1 cellular context compared by ENCODE assay signal in genomic region chr10:93254180-93254847, GRCh38.
A peak's percentile ranks its signal among the peaks of the same experiment; 100 is the strongest.
TF ChIP-seq lines count a peak whose summit lies in the region.

No MANE protein-coding gene starts in this region.

TF ChIP-seq in HepG2, 621 proteins besides CTCF, POLR2A, EP300 and RAD21 (continued from another document and continues in another):
- TF ChIP-seq AFF4 (CRISPR knock-in tag; IDR thresholded peaks at IDR 0.05): no peak
- no peak for TF ChIP-seq MXI1 (IDR thresholded peaks at IDR 0.05; ENCODE audit: borderline replicate concordance, low read depth, low read length)
- TF ChIP-seq PAF1 (CRISPR knock-in tag; IDR thresholded peaks at IDR 0.05): no peak
- TF ChIP-seq GABPB1 (CRISPR knock-in tag; IDR thresholded peaks at IDR 0.05): no peak
- no peak for TF ChIP-seq ZNF740 (CRISPR knock-in tag; IDR thresholded peaks at IDR 0.05)
- TF ChIP-seq RCOR2 (CRISPR knock-in tag; IDR thresholded peaks at IDR 0.05): 0 out of 2 replicates have a peak, but pooled peaks have one; percentile 70
- no peak for TF ChIP-seq ZSCAN22 (CRISPR knock-in tag; IDR thresholded peaks at IDR 0.05)
- TF ChIP-seq ZKSCAN1 (IDR thresholded peaks at IDR 0.05; ENCODE audit: low read length): no peak
- TF ChIP-seq ATF3 (CRISPR knock-in tag; IDR thresholded peaks at IDR 0.05): no peak
- TF ChIP-seq TOPORS (CRISPR knock-in tag; IDR thresholded peaks at IDR 0.05): no peak
- TF ChIP-seq ZNF234 (CRISPR knock-in tag; conservative IDR thresholded peaks at IDR 0.05): no peak
- TF ChIP-seq ZMYM2 (CRISPR knock-in tag; IDR thresholded peaks at IDR 0.05): no peak
- 0 out of 2 replicates have a peak, but pooled peaks have one; percentile 12 for TF ChIP-seq MAX (IDR thresholded peaks at IDR 0.05)
- no peak for TF ChIP-seq ISX (CRISPR knock-in tag; conservative IDR thresholded peaks at IDR 0.05)
- TF ChIP-seq PITX1 (CRISPR knock-in tag; IDR thresholded peaks at IDR 0.05): peak; percentile 74
- no peak for TF ChIP-seq KDM1A (CRISPR knock-in tag; IDR thresholded peaks at IDR 0.05)
- TF ChIP-seq ZFX (CRISPR knock-in tag; IDR thresholded peaks at IDR 0.05; ENCODE audit: low read depth): 0 out of 2 replicates have a peak, but pooled peaks have one; percentile 24
- no peak for TF ChIP-seq NFYB (CRISPR knock-in tag; IDR thresholded peaks at IDR 0.05)
- no peak for TF ChIP-seq ZNF251 (CRISPR knock-in tag; IDR thresholded peaks at IDR 0.05)
- no peak for TF ChIP-seq E2F1 (CRISPR knock-in tag; IDR thresholded peaks at IDR 0.05)
- peak; percentile 28 for TF ChIP-seq TBL1XR1 (IDR thresholded peaks at IDR 0.05; ENCODE audit: borderline replicate concordance, low read length, partially characterized antibody)
- no peak for TF ChIP-seq KIAA2018 (CRISPR knock-in tag; IDR thresholded peaks at IDR 0.05; ENCODE audit: borderline replicate concordance)
- no peak for TF ChIP-seq RELA (CRISPR knock-in tag; IDR thresholded peaks at IDR 0.05)
- TF ChIP-seq ZNF556 (CRISPR knock-in tag; IDR thresholded peaks at IDR 0.05; ENCODE audit: borderline replicate concordance): no peak
- no peak for TF ChIP-seq ATRX (CRISPR knock-in tag; IDR thresholded peaks at IDR 0.05; ENCODE audit: borderline replicate concordance)
- TF ChIP-seq, protein P1, sequence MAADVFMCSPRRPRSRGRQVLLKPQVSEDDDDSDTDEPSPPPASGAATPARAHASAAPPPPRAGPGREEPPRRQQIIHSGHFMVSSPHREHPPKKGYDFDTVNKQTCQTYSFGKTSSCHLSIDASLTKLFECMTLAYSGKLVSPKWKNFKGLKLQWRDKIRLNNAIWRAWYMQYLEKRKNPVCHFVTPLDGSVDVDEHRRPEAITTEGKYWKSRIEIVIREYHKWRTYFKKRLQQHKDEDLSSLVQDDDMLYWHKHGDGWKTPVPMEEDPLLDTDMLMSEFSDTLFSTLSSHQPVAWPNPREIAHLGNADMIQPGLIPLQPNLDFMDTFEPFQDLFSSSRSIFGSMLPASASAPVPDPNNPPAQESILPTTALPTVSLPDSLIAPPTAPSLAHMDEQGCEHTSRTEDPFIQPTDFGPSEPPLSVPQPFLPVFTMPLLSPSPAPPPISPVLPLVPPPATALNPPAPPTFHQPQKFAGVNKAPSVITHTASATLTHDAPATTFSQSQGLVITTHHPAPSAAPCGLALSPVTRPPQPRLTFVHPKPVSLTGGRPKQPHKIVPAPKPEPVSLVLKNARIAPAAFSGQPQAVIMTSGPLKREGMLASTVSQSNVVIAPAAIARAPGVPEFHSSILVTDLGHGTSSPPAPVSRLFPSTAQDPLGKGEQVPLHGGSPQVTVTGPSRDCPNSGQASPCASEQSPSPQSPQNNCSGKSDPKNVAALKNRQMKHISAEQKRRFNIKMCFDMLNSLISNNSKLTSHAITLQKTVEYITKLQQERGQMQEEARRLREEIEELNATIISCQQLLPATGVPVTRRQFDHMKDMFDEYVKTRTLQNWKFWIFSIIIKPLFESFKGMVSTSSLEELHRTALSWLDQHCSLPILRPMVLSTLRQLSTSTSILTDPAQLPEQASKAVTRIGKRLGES (CRISPR knock-in tag; IDR thresholded peaks at IDR 0.05; ENCODE audit: borderline replicate concordance): no peak
- no peak for TF ChIP-seq ZNF101 (CRISPR knock-in tag; IDR thresholded peaks at IDR 0.05; ENCODE audit: borderline replicate concordance, low read depth)
- no peak for TF ChIP-seq DNMT1 (CRISPR knock-in tag; IDR thresholded peaks at IDR 0.05)
- no peak for TF ChIP-seq KDM5B (CRISPR knock-in tag; IDR thresholded peaks at IDR 0.05; ENCODE audit: borderline replicate concordance)
- no peak for TF ChIP-seq HCFC1 (IDR thresholded peaks at IDR 0.05; ENCODE audit: low read depth, low read length)
- TF ChIP-seq PHF5A (CRISPR knock-in tag; IDR thresholded peaks at IDR 0.05; ENCODE audit: low read depth, unreplicated experiment): no peak
- no peak for TF ChIP-seq ZNF709 (CRISPR knock-in tag; IDR thresholded peaks at IDR 0.05)
- no peak for TF ChIP-seq ZNF280B (CRISPR knock-in tag; IDR thresholded peaks at IDR 0.05; ENCODE audit: borderline replicate concordance)
- TF ChIP-seq ZHX1 (CRISPR knock-in tag; IDR thresholded peaks at IDR 0.05; ENCODE audit: low read depth): no peak
- TF ChIP-seq ZNF232 (CRISPR knock-in tag; IDR thresholded peaks at IDR 0.05; ENCODE audit: borderline replicate concordance): no peak
- TF ChIP-seq CEBPB (IDR thresholded peaks at IDR 0.05; ENCODE audit: borderline replicate concordance, low read depth, low read length): no peak
- TF ChIP-seq ZNF460 (CRISPR knock-in tag; IDR thresholded peaks at IDR 0.05; ENCODE audit: borderline replicate concordance): no peak
- no peak for TF ChIP-seq NRL (CRISPR knock-in tag; IDR thresholded peaks at IDR 0.05; ENCODE audit: borderline replicate concordance)
- TF ChIP-seq ZSCAN9 (CRISPR knock-in tag; IDR thresholded peaks at IDR 0.05; ENCODE audit: borderline replicate concordance): no peak
